In the genomic region with DNA sequence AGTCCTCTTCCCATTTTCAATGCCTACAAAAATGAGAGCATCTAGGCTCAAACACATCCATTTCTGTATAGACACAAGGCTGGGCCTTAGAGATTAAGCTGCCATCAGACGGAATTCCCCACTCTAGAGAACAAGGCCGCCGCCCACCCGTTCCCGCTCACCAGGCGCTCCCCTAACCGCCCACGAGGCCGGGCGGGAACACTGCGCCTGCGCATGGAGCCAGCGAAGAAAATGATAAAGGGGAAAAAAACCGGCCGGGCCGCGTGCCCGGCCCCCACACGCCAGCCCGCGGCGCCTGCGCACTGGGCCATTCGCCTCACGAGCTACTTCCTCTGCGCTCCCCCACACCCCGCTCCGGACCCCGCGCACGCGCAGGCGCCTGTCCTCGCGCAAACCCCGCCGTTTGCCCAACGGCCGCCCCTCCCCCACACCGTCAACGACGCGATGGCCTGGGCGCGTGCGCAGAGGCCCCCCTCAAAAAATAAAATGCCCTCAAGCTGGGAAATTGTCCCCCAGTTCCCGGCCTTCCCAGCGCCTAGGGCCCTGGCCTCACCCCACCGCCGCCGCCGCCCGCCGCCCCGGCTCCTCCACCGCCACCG, we compare ENCODE assay signal across 8 cellular contexts. TPM values are rescaled to one million over a fixed set of nuclear protein-coding genes. Genes with fewer than 3 reads are reported as not detected.
DNase-seq lines count a peak whose midpoint lies in the region; ATAC-seq and TF ChIP-seq lines count a peak whose summit lies in the region.

No MANE protein-coding gene starts in this region.

- peak; percentile 22 for ATAC-seq in GM21423 (IDR thresholded peaks at IDR 0.05; ENCODE audit: unreplicated experiment)

- peak overlapping the region; percentile 98 for H3K4me3 Mint-ChIP-seq in activated T-cell treated with anti-CD3 and anti-CD28 coated beads, Interleukin-2, amount 50 U/mL, for 24 hours

- TF ChIP-seq POLR2A in erythroblast (IDR thresholded peaks at IDR 0.05; ENCODE audit: low read length): no peak

- H4K20me1 ChIP-seq in KMS-11 (ENCODE audit: insufficient read depth) (no peaks in the 10 kb centered on the region; the same call in 1 of the 2 replicates), PC-9 (ENCODE audit: insufficient read depth) (peaks cover 47% of the 10 kb centered on the region)

- no peaks in the 10 kb centered on the region for H3K9me3 Mint-ChIP-seq in activated T-cell treated with anti-CD3 and anti-CD28 coated beads, Interleukin-2, amount 50 U/mL, for 24 hours

- H3K27ac ChIP-seq in KMS-11: peak overlapping the region; percentile 99
- peak overlapping the region; percentile 93 for H3K27ac ChIP-seq in PC-9
- peak overlapping the region; percentile 100 for H3K27ac ChIP-seq in mucosa of rectum (ENCODE audit: low read depth in 2 of 2, low read length in 2 of 2)

- intact Hi-C loops in PC-9 (cut with micrococcal nuclease; ENCODE audit: unreplicated experiment): no loop called here

- TF ChIP-seq CTCF in KMS-11 (conservative IDR thresholded peaks at IDR 0.05; ENCODE audit: low read depth, low read length): no peak
- no peak for TF ChIP-seq CTCF in PC-9 (conservative IDR thresholded peaks at IDR 0.05)

- H3K27me3 Mint-ChIP-seq in activated T-cell treated with anti-CD3 and anti-CD28 coated beads, Interleukin-2, amount 50 U/mL, for 24 hours: no peaks in the 10 kb centered on the region

- H3K9ac ChIP-seq in KMS-11: peak overlapping the region; percentile 100
- H3K9ac ChIP-seq in mucosa of rectum (ENCODE audit: low read depth in 1 of 2, low read length in 2 of 2): peak overlapping the region; percentile 73 to 95

- H3K4me1 ChIP-seq in KMS-11 (ENCODE audit: low read depth, poor library complexity, severe bottlenecking): peaks cover 45% of the 10 kb centered on the region
- peaks cover 35% of the 10 kb centered on the region for H3K4me1 ChIP-seq in PC-9 (replicated peaks; ENCODE audit: insufficient read depth)
- peaks cover 30 to 37% of the 10 kb centered on the region in 2 donors for H3K4me1 ChIP-seq in mucosa of rectum (ENCODE audit: control insufficient read depth in 2 of 2, insufficient read depth in 2 of 2, low read length in 2 of 2)

- H2AFZ ChIP-seq in KMS-11 (ENCODE audit: low read depth) (no peak overlapping the region), PC-9 (no peak overlapping the region)

- peak overlapping the region; percentile 100 for H3K27ac Mint-ChIP-seq in activated T-cell treated with anti-CD3 and anti-CD28 coated beads, Interleukin-2, amount 50 U/mL, for 24 hours

- H3K36me3 ChIP-seq in KMS-11 (ENCODE audit: insufficient read depth) (peaks cover 37% of the 10 kb centered on the region; the same call in 1 of the 2 replicates), PC-9 (ENCODE audit: low read depth) (peaks cover 29% of the 10 kb centered on the region), mucosa of rectum (ENCODE audit: control insufficient read depth in 2 of 2, insufficient read depth in 2 of 2, low read length in 2 of 2) (peaks cover 29 to 39% of the 10 kb centered on the region in 2 donors)

- H3K79me2 ChIP-seq in KMS-11 (ENCODE audit: insufficient read depth, low read depth) (peaks cover 54% of the 10 kb centered on the region), PC-9 (ENCODE audit: low read depth) (peaks cover 61% of the 10 kb centered on the region)

- peak overlapping the region; percentile 84 for H3K4me2 ChIP-seq in KMS-11
- peak overlapping the region; percentile 97 for H3K4me2 ChIP-seq in PC-9

- no peaks in the 10 kb centered on the region for H3K27me3 ChIP-seq in KMS-11 (ENCODE audit: insufficient read depth, low read depth)
- H3K27me3 ChIP-seq in PC-9 (ENCODE audit: insufficient read depth, low read depth): no peaks in the 10 kb centered on the region
- no peaks in the 10 kb centered on the region for H3K27me3 ChIP-seq in mucosa of rectum (ENCODE audit: control insufficient read depth in 2 of 2, insufficient read depth in 2 of 2, low read length in 2 of 2)

- no TSS peak for BruUV-seq in PC-9 (replicated peaks; lab: Mats Ljungman, UMichigan)

- DNase-seq in C1 segment of cervical spinal cord (lab: John Stamatoyannopoulos, UW) (peak; percentile 55 to 96 (median 88)), PC-9 (peak; percentile 83 to 95), erythroblast (lab: John Stamatoyannopoulos, UW) (peak; percentile 98 to 99)
- peak; percentile 99 for DNase-seq in activated T-cell treated with anti-CD3 and anti-CD28 coated beads, Interleukin-2, amount 50 U/mL, for 24 hours
- peak; percentile 99 for DNase-seq in stimulated activated CD8-positive, alpha-beta memory T cell treated with anti-CD3 and anti-CD28 coated beads, Interleukin-4, amount 100 ng/mL, for 24 hours (ENCODE audit: low read depth)

- CTCF ChIA-PET in PC-9 (lab: Charles Lee): interaction anchor here (0.7 to 0.9 kb wide), 4 partner anchors 39 to 215 kb away, joined by 3 to 9 read pairs (median 6); a partner anchor contains a TSS

- H3K4me3 ChIP-seq in KMS-11 (IDR thresholded peaks at IDR 0.05; ENCODE audit: insufficient read depth, low read depth, low read length) (peak overlapping the region; percentile 38), PC-9 (peak overlapping the region; percentile 79), mucosa of rectum (ENCODE audit: low read length in 2 of 2) (peak overlapping the region; percentile 78 to 82)

- H3K4me1 Mint-ChIP-seq in activated T-cell treated with anti-CD3 and anti-CD28 coated beads, Interleukin-2, amount 50 U/mL, for 24 hours (ENCODE audit: low read depth): peaks cover 60% of the 10 kb centered on the region

- H3K9me3 ChIP-seq in PC-9 (ENCODE audit: insufficient read depth, low read depth) (no peaks in the 10 kb centered on the region), mucosa of rectum (ENCODE audit: control insufficient read depth in 2 of 2, low read length in 2 of 2) (no peaks in the 10 kb centered on the region)

- H3F3A ChIP-seq in PC-9 (ENCODE audit: insufficient read depth, low read depth): peaks cover 64% of the 10 kb centered on the region

- peaks cover 69% of the 10 kb centered on the region for H3K36me3 Mint-ChIP-seq in activated T-cell treated with anti-CD3 and anti-CD28 coated beads, Interleukin-2, amount 50 U/mL, for 24 hours (ENCODE audit: low read depth)

- H3K9me2 ChIP-seq in PC-9 (ENCODE audit: insufficient read depth): no peaks in the 10 kb centered on the region

- POLR2A ChIA-PET in PC-9 (lab: Charles Lee; ENCODE audit: unreplicated experiment): interaction anchor here (0.5 to 0.7 kb wide), 7 partner anchors 50 to 434 kb away, joined by 3 to 25 read pairs (median 4); a partner anchor contains a TSS

RNA-seq across cellular contexts. Expression of a gene that starts 0.5 kb away (rescaled TPM):
- 368 and 443 TPM in 2 replicates for total RNA-seq in PC-9 (2021)

RNA-seq across cellular contexts. Expression of a gene that starts 17.7 kb away (rescaled TPM):
- total RNA-seq in PC-9 (2021): 142 and 143 TPM in 2 replicates

RNA-seq across cellular contexts. Expression of a gene that starts 28.8 kb away (rescaled TPM):
- 10.3 and 14.6 TPM in 2 replicates for total RNA-seq in PC-9 (2021)

RNA-seq across cellular contexts. Expression of a gene that starts 36.5 kb away (rescaled TPM):
- total RNA-seq in PC-9 (2021): 1.0 and 2.2 TPM in 2 replicates

RNA-seq across cellular contexts. Expression of a gene that starts 50.2 kb away (rescaled TPM):
- total RNA-seq in PC-9 (2021): 29.6 and 32.9 TPM in 2 replicates

Comparison
In these comparisons a context has a peak if more than half of its experiments do, and no peak if none do; other contexts are left out.
1. Peak in every context shown above with its lines: DNase-seq, ATAC-seq, H3K4me3 ChIP-seq and H3K27ac ChIP-seq.